ENCODE assay signal across 18 cellular contexts in the genomic region with DNA sequence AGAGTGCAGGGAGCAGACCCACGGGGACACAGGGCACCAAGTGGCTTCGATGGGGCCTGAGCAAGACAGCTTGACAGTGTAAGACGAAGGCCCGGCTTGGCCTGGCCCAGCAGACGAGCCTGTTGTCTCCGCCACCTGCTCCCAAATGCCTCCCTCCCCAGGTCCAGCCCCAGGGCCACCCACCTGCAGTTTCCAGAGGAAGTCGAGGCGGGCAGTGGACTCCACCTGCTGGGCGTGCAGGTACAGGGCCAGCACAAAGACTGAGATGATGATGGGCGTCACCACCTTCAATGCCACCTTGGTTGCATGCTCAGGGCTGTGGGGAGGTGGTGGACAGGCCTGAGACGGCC.
DNase-seq lines count a peak whose midpoint lies in the region; ATAC-seq and TF ChIP-seq lines count a peak whose summit lies in the region.
"Had no signal": no experiment of that assay in that cellular context is flagged by ENCODE, and none has a peak within 500 bp of the region (broad histone marks: within the 10 kb centered on the region; RNA-seq: fewer than 3 reads in every experiment).

No MANE protein-coding gene starts in this region.

- TF ChIP-seq CTCF in HCT116 (IDR thresholded peaks at IDR 0.05 in 2 of 3, conservative IDR thresholded peaks at IDR 0.05 in 1 of 3; ENCODE audit: borderline replicate concordance in 1 of 3, insufficient read depth in 1 of 3, low read depth in 2 of 3, low read length in 2 of 3) = peak in 2 of 3 experiments; percentile 5 to 12; a peak in 1 of 6 replicates
- peak; percentile 20; the same call in 1 of the 2 replicates for TF ChIP-seq CTCF in PC-3 (conservative IDR thresholded peaks at IDR 0.05; ENCODE audit: low read depth, low read length)
- no peak for TF ChIP-seq CTCF in sigmoid colon (IDR thresholded peaks at IDR 0.05)
- peak in 1 of 2 experiments; percentile 31; a peak in 2 of 4 replicates for TF ChIP-seq CTCF in GM23338 (conservative IDR thresholded peaks at IDR 0.05; ENCODE audit: low read depth in 2 of 2)

- H3K9me2 ChIP-seq in HCT116 (ENCODE audit: insufficient read depth) = no peaks in the 10 kb centered on the region
- H3K9me2 ChIP-seq in PC-3 (replicated peaks; ENCODE audit: low read length) = no peaks in the 10 kb centered on the region
- H3K9me2 ChIP-seq in GM23338 (ENCODE audit: insufficient read depth) = no peaks in the 10 kb centered on the region

- DNase-seq in HCT116 (ENCODE audit: low read depth, low spot score) = no peak
- no peak for DNase-seq in PC-3
- DNase-seq in mesenteric fat pad (ENCODE audit: low spot score) = peak; percentile 57
- DNase-seq in sigmoid colon = peak; percentile 65
- DNase-seq in NCI-H345 (lab: John Stamatoyannopoulos, UW) = no peak
- DNase-seq in GM23338 (ENCODE audit: low spot score) = no peak
- DNase-seq in SHP77 treated with DMSO at 0.1 percent for 48 hours (lab: John Stamatoyannopoulos, UW) = no peak
- DNase-seq: BE2C; Caco-2; CD8-positive, alpha-beta memory T cell; DMS53; GF-D8; GM23248 had no signal

- H3K4me3 Mint-ChIP-seq in GM23338 = no peak overlapping the region
- H3K4me3 Mint-ChIP-seq: CD8-positive, alpha-beta memory T cell had no signal

- H3K36me3 Mint-ChIP-seq in GM23338 (ENCODE audit: low read depth) = peaks cover 49% of the 10 kb centered on the region
- H3K36me3 Mint-ChIP-seq: CD8-positive, alpha-beta memory T cell had no signal

- CTCF ChIA-PET in HCT116 (lab: Charles Lee) (no interaction called here), PC-3 (lab: Charles Lee) (no interaction called here)

- H3K4me3 ChIP-seq in HCT116 (replicated peaks in 1 of 2; ENCODE audit: low read depth in 1 of 2, low read length in 2 of 2) (no peak overlapping the region), PC-3 (ENCODE audit: low read length) (no peak overlapping the region), sigmoid colon (no peak overlapping the region), GM23338 (no peak overlapping the region)
- H3K4me3 ChIP-seq: A549, GM23248, K562 had no signal

- H3K4me1 ChIP-seq in HCT116 (ENCODE audit: control insufficient read depth in 1 of 2, insufficient read depth in 2 of 2, low read length in 2 of 2) = no peaks in the 10 kb centered on the region
- 0 out of 2 replicates have a peak, but pooled peaks cover 6% of the 10 kb centered on the region for H3K4me1 ChIP-seq in PC-3 (ENCODE audit: insufficient read depth, low read length)
- no peaks in the 10 kb centered on the region for H3K4me1 ChIP-seq in sigmoid colon
- no peaks in the 10 kb centered on the region for H3K4me1 ChIP-seq in GM23338 (ENCODE audit: insufficient read depth)
- H3K4me1 ChIP-seq: BE2C, Caco-2 had no signal

- H3K27ac Mint-ChIP-seq in GM23338 = no peak overlapping the region
- H3K27ac Mint-ChIP-seq: CD8-positive, alpha-beta memory T cell had no signal

- ATAC-seq in HCT116 = peak; percentile 23; the same call in 1 of the 2 replicates
- ATAC-seq in PC-3 = no peak
- no peak for ATAC-seq in GM23338
- ATAC-seq in HG03135 (IDR thresholded peaks at IDR 0.05; ENCODE audit: unreplicated experiment) = no peak
- ATAC-seq: K562 had no signal

- H3K36me3 ChIP-seq in HCT116 (ENCODE audit: control insufficient read depth in 1 of 2, insufficient read depth in 2 of 2, low read length in 2 of 2) (no peaks in the 10 kb centered on the region), PC-3 (ENCODE audit: low read depth, low read length) (no peaks in the 10 kb centered on the region), sigmoid colon (peaks cover 14 to 98% (median 33%) of the 10 kb centered on the region in 4 donors), GM23338 (ENCODE audit: insufficient read depth) (no peaks in the 10 kb centered on the region)
- H3K36me3 ChIP-seq: BE2C had no signal

- H3K27me3 ChIP-seq in HCT116 (ENCODE audit: insufficient read depth, low read length) (peaks cover 17% of the 10 kb centered on the region; the same call in 1 of the 2 replicates), PC-3 (ENCODE audit: low read length) (peaks cover 47% of the 10 kb centered on the region), sigmoid colon (no peaks in the 10 kb centered on the region), GM23338 (ENCODE audit: insufficient read depth) (no peaks in the 10 kb centered on the region)
- H3K27me3 ChIP-seq: BE2C had no signal

- H2AFZ ChIP-seq in HCT116 (ENCODE audit: low read depth, low read length, poor library complexity, severe bottlenecking) = no peak overlapping the region
- H2AFZ ChIP-seq in PC-3 (ENCODE audit: low read length) = no peak overlapping the region
- H2AFZ ChIP-seq in GM23338 = no peak overlapping the region
- H2AFZ ChIP-seq: GM23248 had no signal

- H3K4me2 ChIP-seq in HCT116 (ENCODE audit: low read length) (no peak overlapping the region), PC-3 (ENCODE audit: low read length) (no peak overlapping the region), GM23338 (no peak overlapping the region)
- H3K4me2 ChIP-seq: A549 had no signal

- TF ChIP-seq EP300 in sigmoid colon (IDR thresholded peaks at IDR 0.05) = no peak

- H3K9ac ChIP-seq in HCT116 (ENCODE audit: low read length) = no peak overlapping the region
- no peak overlapping the region for H3K9ac ChIP-seq in PC-3 (ENCODE audit: low read length)
- H3K9ac ChIP-seq: GM23248 had no signal

- POLR2A ChIA-PET in HCT116 (lab: Charles Lee) = no interaction called here
- POLR2A ChIA-PET in PC-3 (lab: Charles Lee; ENCODE audit: unreplicated experiment) = no interaction called here

- no peaks in the 10 kb centered on the region for H3K9me3 Mint-ChIP-seq in GM23338
- H3K9me3 Mint-ChIP-seq: CD8-positive, alpha-beta memory T cell had no signal

- intact Hi-C loops in HCT116 (cut with micrococcal nuclease) = no loop called here
- intact Hi-C loops in PC-3 (cut with micrococcal nuclease) = no loop called here
- intact Hi-C loops in sigmoid colon (cut with DNase I) = no loop called here

- no peaks in the 10 kb centered on the region; the same call in 2 of the 3 replicates for H3K4me1 Mint-ChIP-seq in GM23338
- H3K4me1 Mint-ChIP-seq: CD8-positive, alpha-beta memory T cell had no signal

- BruUV-seq in HCT116 (replicated peaks; lab: Mats Ljungman, UMichigan) = no TSS peak
- BruUV-seq in PC-3 (replicated peaks; lab: Mats Ljungman, UMichigan) = no TSS peak

- 73 to 80% methylated on average over 10 to 11 of the region's 11 CpGs for WGBS in sigmoid colon, 2 donors

- RAD21 ChIA-PET in HCT116 (lab: Charles Lee; ENCODE audit: low non-redundant PET in 1 of 2, low total read pairs in 2 of 2, uncharacterized antibody in 2 of 2, unreplicated experiment in 2 of 2) = no interaction called here

- no peaks in the 10 kb centered on the region for H3F3A ChIP-seq in PC-3 (ENCODE audit: low read length, unreplicated experiment)
- H3F3A ChIP-seq in GM23338 (replicated peaks; ENCODE audit: low read depth) = no peaks in the 10 kb centered on the region

- H3K27ac ChIP-seq in HCT116 (ENCODE audit: low read depth, low read length) = no peak overlapping the region
- no peak overlapping the region for H3K27ac ChIP-seq in PC-3 (ENCODE audit: low read length)
- H3K27ac ChIP-seq in sigmoid colon = no peak overlapping the region
- no peak overlapping the region for H3K27ac ChIP-seq in GM23338 (ENCODE audit: low read depth)
- H3K27ac ChIP-seq: A549, C4-2B, GM23248, HL-60 had no signal

- no peaks in the 10 kb centered on the region for H3K9me3 ChIP-seq in HCT116 (ENCODE audit: control insufficient read depth in 1 of 2, insufficient read depth in 1 of 2, low read depth in 1 of 2, low read length in 2 of 2)
- H3K9me3 ChIP-seq in PC-3 (ENCODE audit: low read length) = no peaks in the 10 kb centered on the region
- no peaks in the 10 kb centered on the region for H3K9me3 ChIP-seq in sigmoid colon
- H3K9me3 ChIP-seq: A549, BE2C, Caco-2 had no signal

- TF ChIP-seq POLR2A in HCT116 (IDR thresholded peaks at IDR 0.05; ENCODE audit: borderline replicate concordance, extremely low read depth, insufficient read depth, insufficient read length) (no peak), sigmoid colon (IDR thresholded peaks at IDR 0.05) (no peak)

- H3K27me3 Mint-ChIP-seq in GM23338 (ENCODE audit: insufficient read depth, low read depth, poor library complexity) = peaks cover 16% of the 10 kb centered on the region

- H4K20me1 ChIP-seq in HCT116 (ENCODE audit: insufficient read depth) (no peaks in the 10 kb centered on the region), PC-3 (ENCODE audit: low read length) (no peaks in the 10 kb centered on the region), GM23338 (replicated peaks; ENCODE audit: insufficient read depth) (no peaks in the 10 kb centered on the region)

- TF ChIP-seq RAD21 in HCT116 (IDR thresholded peaks at IDR 0.05; ENCODE audit: low read depth) = peak; percentile 28; the same call in 1 of the 2 replicates

- H3K79me2 ChIP-seq in HCT116 (ENCODE audit: insufficient read depth, low read length) (no peaks in the 10 kb centered on the region), PC-3 (ENCODE audit: low read length) (no peaks in the 10 kb centered on the region), GM23338 (replicated peaks; ENCODE audit: insufficient read depth) (no peaks in the 10 kb centered on the region)

TF ChIP-seq in HCT116, 20 proteins besides CTCF, POLR2A, EP300 and RAD21:
- TF ChIP-seq, protein P1, sequence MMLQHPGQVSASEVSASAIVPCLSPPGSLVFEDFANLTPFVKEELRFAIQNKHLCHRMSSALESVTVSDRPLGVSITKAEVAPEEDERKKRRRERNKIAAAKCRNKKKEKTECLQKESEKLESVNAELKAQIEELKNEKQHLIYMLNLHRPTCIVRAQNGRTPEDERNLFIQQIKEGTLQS (IDR thresholded peaks at IDR 0.05) = no peak
- TF ChIP-seq YY1 (IDR thresholded peaks at IDR 0.05; ENCODE audit: extremely low read depth, insufficient replicate concordance, low read depth, low read length) (no peak), ELF1 (IDR thresholded peaks at IDR 0.05; ENCODE audit: borderline replicate concordance, low read depth) (no peak), FOSL1 (IDR thresholded peaks at IDR 0.05; ENCODE audit: low read depth) (no peak), EZH2phosphoT487 (IDR thresholded peaks at IDR 0.05; ENCODE audit: borderline replicate concordance) (no peak), SP1 (IDR thresholded peaks at IDR 0.05; ENCODE audit: low read depth) (no peak), POLR2AphosphoS5 (IDR thresholded peaks at IDR 0.05; ENCODE audit: low read depth, low read length) (no peak)

TF ChIP-seq in GM23338, 12 proteins besides CTCF, POLR2A, EP300 and RAD21 (continues in another document):
- TF ChIP-seq ZNF331 (CRISPR knock-in tag; IDR thresholded peaks at IDR 0.05; ENCODE audit: low read depth) (no peak), EZH2 (IDR thresholded peaks at IDR 0.05; ENCODE audit: low read depth, unreplicated experiment) (no peak), JUNB (IDR thresholded peaks at IDR 0.05; ENCODE audit: unreplicated experiment) (no peak), ETS1 (IDR thresholded peaks at IDR 0.05) (no peak)

Comparison
In these comparisons a context has a peak if more than half of its experiments do, and no peak if none do; other contexts are left out.
1. DNase-seq: peak in mesenteric fat pad (single experiment) and sigmoid colon (single experiment); none in HCT116 (single experiment), PC-3 (single experiment), NCI-H345 (single experiment), GM23338 (single experiment) and SHP77 treated with DMSO at 0.1 percent for 48 hours (single experiment).
2. CTCF ChIP-seq: peak in HCT116 (2 of 3) and PC-3 (single experiment); none in sigmoid colon (0 of 4).